In genomic region chr21:33644383-33645074, GRCh38 we compare ENCODE assay signal across 1 cellular context.
TF ChIP-seq lines count a peak whose summit lies in the region.

No MANE protein-coding gene starts in this region.

TF ChIP-seq in IMR-90, 13 proteins besides CTCF, POLR2A, EP300 and RAD21 (continued from another document):
- TF ChIP-seq MAFK (IDR thresholded peaks at IDR 0.05; ENCODE audit: low read depth, low read length): 0 out of 2 replicates have a peak, but pooled peaks have one; percentile 20
- peak; percentile 93 for TF ChIP-seq CEBPB (IDR thresholded peaks at IDR 0.05; ENCODE audit: low read depth, low read length)
